ENCODE assay signal across 8 cellular contexts in genomic region chr10:97454330-97455036, GRCh38. TPM values are rescaled to one million over a fixed set of nuclear protein-coding genes. Genes with fewer than 3 reads are reported as not detected.
DNase-seq lines count a peak whose midpoint lies in the region; ATAC-seq and TF ChIP-seq lines count a peak whose summit lies in the region.

No MANE protein-coding gene starts in this region.

- H3K27me3 ChIP-seq in H9 (ENCODE audit: insufficient read depth, low read length) (no peaks in the 10 kb centered on the region), H7 (ENCODE audit: control insufficient read depth, insufficient read depth, low read length) (no peaks in the 10 kb centered on the region)

- H4K20me1 ChIP-seq in H9 (ENCODE audit: control insufficient read depth, insufficient read depth, insufficient read length), result peaks cover 2% of the 10 kb centered on the region

- no peak overlapping the region for H3K4ac ChIP-seq in H9 (ENCODE audit: low read depth, low read length)

- peaks cover 2% of the 10 kb centered on the region; the same call in 1 of the 2 replicates for H3K79me2 ChIP-seq in H9 (ENCODE audit: insufficient read depth, low read length)

- peaks cover 35 to 81% (median 80%) of the 10 kb centered on the region in 3 experiments for H3K36me3 Mint-ChIP-seq in H9 (ENCODE audit: insufficient read depth in 1 of 3, low read depth in 3 of 3)
- peaks cover 43% of the 10 kb centered on the region for H3K36me3 Mint-ChIP-seq in activated CD4-positive, alpha-beta memory T cell treated with anti-CD3 and anti-CD28 coated beads for 36 hours
- H3K36me3 Mint-ChIP-seq in effector memory CD8-positive, alpha-beta T cell (ENCODE audit: insufficient read depth), result peaks cover 38% of the 10 kb centered on the region

- no peak overlapping the region for H2BK15ac ChIP-seq in H9 (ENCODE audit: low read depth, low read length)

- H3K18ac ChIP-seq in H9 (ENCODE audit: insufficient read length, low read depth, low read length), result no peak overlapping the region

- H3K4me2 ChIP-seq in H9 (ENCODE audit: insufficient read depth, insufficient read length, low read length), result no peak overlapping the region

- DNase-seq in H9 (no peak), omental fat pad (ENCODE audit: low spot score) (no peak), H7 (no peak), NCI-H1930 (lab: John Stamatoyannopoulos, UW) (no peak)
- DNase-seq in activated CD4-positive, alpha-beta memory T cell treated with anti-CD3 and anti-CD28 coated beads for 36 hours, result peak; percentile 42
- DNase-seq in effector memory CD8-positive, alpha-beta T cell, result no peak

- TF ChIP-seq CTCF in H9 (conservative IDR thresholded peaks at IDR 0.05), result no peak
- TF ChIP-seq CTCF in omental fat pad (IDR thresholded peaks at IDR 0.05), result no peak

- H2BK5ac ChIP-seq in H9 (ENCODE audit: insufficient read length, low read length), result no peak overlapping the region

- no peaks in the 10 kb centered on the region; the same call in 1 of the 2 replicates for H3K27me3 Mint-ChIP-seq in H9 (ENCODE audit: low read depth)
- no peaks in the 10 kb centered on the region for H3K27me3 Mint-ChIP-seq in activated CD4-positive, alpha-beta memory T cell treated with anti-CD3 and anti-CD28 coated beads for 36 hours
- H3K27me3 Mint-ChIP-seq in effector memory CD8-positive, alpha-beta T cell, result no peaks in the 10 kb centered on the region

- H3K23me2 ChIP-seq in H9 (ENCODE audit: insufficient read length, low read depth, low read length, poor library complexity, severe bottlenecking), result no peaks in the 10 kb centered on the region

- POLR2A ChIA-PET in activated CD4-positive, alpha-beta memory T cell treated with anti-CD3 and anti-CD28 coated beads for 36 hours (lab: Charles Lee), result interaction anchor here (0.9 to 2.6 kb wide), 5 partner anchors 10 to 92 kb away, joined by 3 to 9 read pairs (median 7); no protein-coding TSS in a partner anchor

- no peak overlapping the region for H4K5ac ChIP-seq in H9 (ENCODE audit: insufficient read length, low read depth, low read length)

- H3K9me3 Mint-ChIP-seq in H9, result no peaks in the 10 kb centered on the region
- no peaks in the 10 kb centered on the region for H3K9me3 Mint-ChIP-seq in activated CD4-positive, alpha-beta memory T cell treated with anti-CD3 and anti-CD28 coated beads for 36 hours
- H3K9me3 Mint-ChIP-seq in effector memory CD8-positive, alpha-beta T cell, result no peaks in the 10 kb centered on the region

- H4K91ac ChIP-seq in H9 (ENCODE audit: insufficient read length, low read depth, low read length), result no peak overlapping the region

- no peak for ATAC-seq in effector memory CD8-positive, alpha-beta T cell (replicated peaks)
- ATAC-seq in omental fat pad (ENCODE audit: low FRiP score) (peak; percentile 31), HG03520 (IDR thresholded peaks at IDR 0.05; ENCODE audit: unreplicated experiment) (no peak), GM19023 (IDR thresholded peaks at IDR 0.05; ENCODE audit: unreplicated experiment) (no peak)

- H3K27ac ChIP-seq in H9 (ENCODE audit: insufficient read length, low read depth, low read length), result no peak overlapping the region

- no peak overlapping the region for H3K56ac ChIP-seq in H9 (ENCODE audit: insufficient read length, low read depth, low read length)

- intact Hi-C loops in activated CD4-positive, alpha-beta memory T cell treated with anti-CD3 and anti-CD28 coated beads for 36 hours (cut with micrococcal nuclease), result loop anchor here (1.0 kb wide), 1 partner anchor 8 kb away; the partner anchor contains the start of genes EXOSC1 and ZDHHC16

- no CpG with 5 or more reads among the region's 3 CpGs for WGBS in H9 (ENCODE audit: extremely low coverage, insufficient read length, low lambda C conversion rate)

- no peak overlapping the region for H2BK12ac ChIP-seq in H9 (ENCODE audit: insufficient read length, low read depth, low read length)

- H3K4me3 ChIP-seq in H7 (ENCODE audit: insufficient read depth, low read depth, low read length), result no peak overlapping the region

- no peaks in the 10 kb centered on the region for H3K4me1 ChIP-seq in H9 (ENCODE audit: insufficient read depth, low read length)

- no peak overlapping the region for H4K8ac ChIP-seq in H9 (replicated peaks; ENCODE audit: insufficient read length, low read depth, low read length)

- no peak overlapping the region for H3K23ac ChIP-seq in H9 (ENCODE audit: insufficient read length, low read depth, low read length)

- no peak overlapping the region for H2AK5ac ChIP-seq in H9 (ENCODE audit: insufficient read length, low read length)

- no peaks in the 10 kb centered on the region for H3K79me1 ChIP-seq in H9 (ENCODE audit: insufficient read depth, low read depth, low read length, poor library complexity, severe bottlenecking)

- no peak overlapping the region for H3K9ac ChIP-seq in H9 (ENCODE audit: extremely low read depth, insufficient read length, low read length)

- H3K9me3 ChIP-seq in H9 (ENCODE audit: control insufficient read depth, low read depth, low read length), result no peaks in the 10 kb centered on the region

- peaks cover 37% of the 10 kb centered on the region for H3K36me3 ChIP-seq in H7 (replicated peaks; ENCODE audit: control insufficient read depth, insufficient read depth, low read length)

- no peaks in the 10 kb centered on the region; a peak in 1 of 4 replicates for H3K4me1 Mint-ChIP-seq in H9
- peaks cover 56% of the 10 kb centered on the region for H3K4me1 Mint-ChIP-seq in activated CD4-positive, alpha-beta memory T cell treated with anti-CD3 and anti-CD28 coated beads for 36 hours (ENCODE audit: low read depth)
- H3K4me1 Mint-ChIP-seq in effector memory CD8-positive, alpha-beta T cell (ENCODE audit: low read depth in 2 of 2), result peaks cover 6 to 12% of the 10 kb centered on the region in 2 donors

- no peak overlapping the region for H3K4me3 Mint-ChIP-seq in H9
- peak overlapping the region; percentile 9 for H3K4me3 Mint-ChIP-seq in activated CD4-positive, alpha-beta memory T cell treated with anti-CD3 and anti-CD28 coated beads for 36 hours
- H3K4me3 Mint-ChIP-seq in effector memory CD8-positive, alpha-beta T cell, result no peak overlapping the region

- H2BK20ac ChIP-seq in H9 (ENCODE audit: low read depth, low read length, poor library complexity, severe bottlenecking), result no peak overlapping the region

- H2BK120ac ChIP-seq in H9 (ENCODE audit: low read depth, low read length, poor library complexity, severe bottlenecking), result no peak overlapping the region

- no peak overlapping the region for H3K14ac ChIP-seq in H9 (ENCODE audit: insufficient read depth, low read length)

- CTCF ChIA-PET in activated CD4-positive, alpha-beta memory T cell treated with anti-CD3 and anti-CD28 coated beads for 36 hours (lab: Charles Lee), result interaction anchor here (0.6 to 2.3 kb wide), 4 partner anchors 10 to 92 kb away, joined by 3 to 6 read pairs (median 4); no protein-coding TSS in a partner anchor

- H2AFZ ChIP-seq in H9 (ENCODE audit: low read length), result no peak overlapping the region

- peak overlapping the region; percentile 13 to 56 (median 37); a peak in 2 of 7 replicates for H3K27ac Mint-ChIP-seq in H9
- H3K27ac Mint-ChIP-seq in activated CD4-positive, alpha-beta memory T cell treated with anti-CD3 and anti-CD28 coated beads for 36 hours, result peak overlapping the region; percentile 91
- peak overlapping the region; percentile 76 to 86 for H3K27ac Mint-ChIP-seq in effector memory CD8-positive, alpha-beta T cell

- H3T11ph ChIP-seq in H9 (ENCODE audit: low read length), result no peak overlapping the region

RNA-seq across cellular contexts. Expression of gene ZDHHC16, which starts 8.5 kb away (rescaled TPM):
- total RNA-seq in H9 (2021), result 43.9 and 45.4 TPM in 2 replicates
- 10 to 100 TPM; 42.5 to 43.6 TPM for total RNA-seq in activated CD4-positive, alpha-beta memory T cell treated with anti-CD3 and anti-CD28 coated beads for 36 hours
- total RNA-seq in omental fat pad, result 10 to 100 TPM; 27.7 to 43.5 (median 34.4) TPM
- total RNA-seq in H7 (2014; rRNA removed; shearing (Covaris generic)), result 36.0 and 47.6 TPM in 2 replicates

RNA-seq across cellular contexts. Expression of gene EXOSC1, which starts 8.7 kb away (rescaled TPM):
- 60.3 and 66.4 TPM in 2 replicates for total RNA-seq in H9 (2021)
- total RNA-seq in activated CD4-positive, alpha-beta memory T cell treated with anti-CD3 and anti-CD28 coated beads for 36 hours, result 10 to 100 TPM; 69.0 to 75.1 TPM
- 10 to 100 TPM; 17.4 to 25.9 (median 21.3) TPM for total RNA-seq in omental fat pad
- total RNA-seq in H7 (2014; rRNA removed; shearing (Covaris generic)), result 71.8 and 84.5 TPM in 2 replicates

RNA-seq across cellular contexts. Expression of gene PGAM1, which starts 28.5 kb away (rescaled TPM):
- total RNA-seq in H9 (2021) (932 and 935 TPM in 2 replicates), omental fat pad (100 to 1,000 TPM; 158 to 217 (median 207) TPM)
- total RNA-seq in activated CD4-positive, alpha-beta memory T cell treated with anti-CD3 and anti-CD28 coated beads for 36 hours, result 1,000 to 10,000 TPM; 1,430 to 1,457 TPM
- total RNA-seq in H7 (2014; rRNA removed; shearing (Covaris generic)), result 1,178 and 1,380 TPM in 2 replicates

RNA-seq across cellular contexts. Expression of gene MMS19, which starts 43.7 kb away (rescaled TPM):
- total RNA-seq in H9 (2021) (102 and 104 TPM in 2 replicates), omental fat pad (100 to 1,000 TPM in 1 of 4 donors, 10 to 100 TPM in 3; 44.4 to 117 (median 64.7) TPM)
- 10 to 100 TPM; 84.7 to 86.8 TPM for total RNA-seq in activated CD4-positive, alpha-beta memory T cell treated with anti-CD3 and anti-CD28 coated beads for 36 hours
- total RNA-seq in H7 (2014; rRNA removed; shearing (Covaris generic)), result 177 and 188 TPM in 2 replicates

RNA-seq across cellular contexts. Expression of gene UBTD1, which starts 44.2 kb away (rescaled TPM):
- 18.1 and 19.0 TPM in 2 replicates for total RNA-seq in H9 (2021)
- 1 to 10 TPM; 1.6 to 2.6 TPM for total RNA-seq in activated CD4-positive, alpha-beta memory T cell treated with anti-CD3 and anti-CD28 coated beads for 36 hours
- total RNA-seq in omental fat pad, result 10 to 100 TPM; 15.6 to 22.8 (median 19.2) TPM
- 30.2 and 33.4 TPM in 2 replicates for total RNA-seq in H7 (2014; rRNA removed; shearing (Covaris generic))

Comparison
In these comparisons a context has a peak if more than half of its experiments do, and no peak if none do; other contexts are left out.
1. H3K27ac Mint-ChIP-seq: peak in every context shown above with its lines; median percentile 91 in activated CD4-positive, alpha-beta memory T cell treated with anti-CD3 and anti-CD28 coated beads for 36 hours; 81 in effector memory CD8-positive, alpha-beta T cell; 37 in H9.